10 cellular contexts compared by ENCODE assay signal in the genomic region with DNA sequence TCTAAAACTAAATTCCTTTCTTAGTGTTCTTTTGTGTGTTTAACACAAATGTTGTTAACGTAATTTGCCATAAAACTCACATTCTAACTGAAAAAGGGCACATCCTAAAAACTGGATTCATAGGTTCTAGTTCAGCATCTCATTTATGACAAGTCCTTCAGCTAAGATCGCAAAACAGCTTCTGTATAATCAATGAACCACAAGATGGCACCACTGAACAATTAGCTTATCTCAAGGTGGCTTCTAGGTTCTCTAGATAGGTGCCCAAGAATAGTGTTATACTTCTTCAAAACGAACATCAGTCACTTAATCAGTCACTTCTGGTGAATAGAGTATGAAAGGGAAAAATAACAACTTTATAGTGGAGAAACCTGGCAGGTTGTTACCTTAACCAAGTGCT. TPM values are rescaled to one million over a fixed set of nuclear protein-coding genes. Genes with fewer than 3 reads are reported as not detected.
DNase-seq lines count a peak whose midpoint lies in the region; ATAC-seq and TF ChIP-seq lines count a peak whose summit lies in the region.
"Had no signal": no experiment of that assay in that cellular context is flagged by ENCODE, and none has a peak within 500 bp of the region (broad histone marks: within the 10 kb centered on the region; RNA-seq: fewer than 3 reads in every experiment).

No MANE protein-coding gene starts in this region.

- H4K91ac ChIP-seq in mesenchymal stem cell (ENCODE audit: low read length): no peak overlapping the region

- DNase-seq in GM10248 (ENCODE audit: extremely low spot score) (no peak), WTC11 (ENCODE audit: low spot score) (no peak), mesenchymal stem cell (peak; percentile 18), ecto neural progenitor cell (ENCODE audit: low spot score) (no peak)
- DNase-seq: activated naive CD4-positive, alpha-beta T cell treated with anti-CD3 and anti-CD28 coated beads, Interleukin-2, amount 10 ng/mL, durations not matched to agents 7 days and 5 days; T-cell had no signal

- no peak overlapping the region for H2BK5ac ChIP-seq in mesenchymal stem cell (ENCODE audit: low read depth, low read length, poor library complexity, severe bottlenecking)

- no peak overlapping the region for H2AFZ ChIP-seq in mesenchymal stem cell (ENCODE audit: low read depth, low read length)

- POLR2A ChIA-PET in GM10248 (lab: Yijun Ruan, JAX): no interaction called here
- POLR2A ChIA-PET in WTC11 (lab: Charles Lee): no interaction called here

- H3K79me1 ChIP-seq in mesenchymal stem cell (replicated peaks; ENCODE audit: low read length, poor library complexity, severe bottlenecking): no peaks in the 10 kb centered on the region

- no peak overlapping the region for H3K4ac ChIP-seq in mesenchymal stem cell (ENCODE audit: low read depth in 1 of 2, low read length in 2 of 2)

- no peak overlapping the region for H3K23ac ChIP-seq in mesenchymal stem cell (ENCODE audit: low read length in 2 of 2)

- 75% methylated on average over 1 of the region's 3 CpGs for WGBS in mesenchymal stem cell

- no peak overlapping the region for H3K4me3 ChIP-seq in mesenchymal stem cell (ENCODE audit: insufficient read depth in 1 of 2, low read depth in 1 of 2, low read length in 2 of 2)

- no peaks in the 10 kb centered on the region for H3K4me1 Mint-ChIP-seq in WTC11
- H3K4me1 Mint-ChIP-seq: activated naive CD4-positive, alpha-beta T cell treated with anti-CD3 and anti-CD28 coated beads, Interleukin-2, amount 10 ng/mL, durations not matched to agents 7 days and 5 days; T-cell had no signal

- H3K27ac ChIP-seq in mesenchymal stem cell (ENCODE audit: low read length, poor library complexity, severe bottlenecking): no peak overlapping the region

- no peaks in the 10 kb centered on the region for H3K9me3 Mint-ChIP-seq in WTC11
- H3K9me3 Mint-ChIP-seq: activated naive CD4-positive, alpha-beta T cell treated with anti-CD3 and anti-CD28 coated beads, Interleukin-2, amount 10 ng/mL, durations not matched to agents 7 days and 5 days; T-cell had no signal

- no peak overlapping the region for H4K8ac ChIP-seq in mesenchymal stem cell (ENCODE audit: low read length)

- H3K36me3 Mint-ChIP-seq in WTC11: no peaks in the 10 kb centered on the region
- H3K36me3 Mint-ChIP-seq: activated naive CD4-positive, alpha-beta T cell treated with anti-CD3 and anti-CD28 coated beads, Interleukin-2, amount 10 ng/mL, durations not matched to agents 7 days and 5 days; T-cell had no signal

- H3K27me3 Mint-ChIP-seq in WTC11 (ENCODE audit: low read depth): no peaks in the 10 kb centered on the region; the same call in 1 of the 2 replicates
- H3K27me3 Mint-ChIP-seq: activated naive CD4-positive, alpha-beta T cell treated with anti-CD3 and anti-CD28 coated beads, Interleukin-2, amount 10 ng/mL, durations not matched to agents 7 days and 5 days had no signal

- H3K9ac ChIP-seq in mesenchymal stem cell (ENCODE audit: low read length): no peak overlapping the region

- TF ChIP-seq CTCF in GM10248 (IDR thresholded peaks at IDR 0.05; ENCODE audit: control extremely low read depth, extremely low read depth, low read depth, missing control alignments) (peak; percentile 20), WTC11 (IDR thresholded peaks at IDR 0.05) (no peak)

- H2BK120ac ChIP-seq in mesenchymal stem cell (ENCODE audit: low read depth, low read length): no peak overlapping the region

- CTCF ChIA-PET in GM10248 (lab: Yijun Ruan, JAX): interaction anchor here (1.0 kb wide), 1 partner anchor 9 kb away, joined by 3 read pairs; no protein-coding TSS in a partner anchor
- CTCF ChIA-PET in WTC11 (lab: Charles Lee): interaction anchor here (0.7 to 2.0 kb wide), 6 partner anchors 11 to 539 kb away, joined by 3 to 8 read pairs (median 4); no protein-coding TSS in a partner anchor

- peaks cover 0 to 13% of the 10 kb centered on the region in 2 experiments for H3K27me3 ChIP-seq in mesenchymal stem cell (ENCODE audit: control insufficient read depth in 1 of 2, insufficient read depth in 1 of 2, low read length in 2 of 2)

- H3K18ac ChIP-seq in mesenchymal stem cell (ENCODE audit: low read depth in 1 of 2, low read length in 2 of 2): no peak overlapping the region

- H2BK12ac ChIP-seq in mesenchymal stem cell (ENCODE audit: low read length in 2 of 2): no peak overlapping the region

- H3K27ac Mint-ChIP-seq in WTC11: no peak overlapping the region
- H3K27ac Mint-ChIP-seq: activated naive CD4-positive, alpha-beta T cell treated with anti-CD3 and anti-CD28 coated beads, Interleukin-2, amount 10 ng/mL, durations not matched to agents 7 days and 5 days; T-cell had no signal

- no peak overlapping the region for H3K14ac ChIP-seq in mesenchymal stem cell (ENCODE audit: low read length in 2 of 2)

- H3K4me2 ChIP-seq in mesenchymal stem cell (ENCODE audit: low read length, poor library complexity, severe bottlenecking): no peak overlapping the region

- peak; percentile 23; the same call in 1 of the 2 replicates for TF ChIP-seq RAD21 in Ishikawa (IDR thresholded peaks at IDR 0.05; ENCODE audit: low read depth)

- H3K4me1 ChIP-seq in mesenchymal stem cell (ENCODE audit: control insufficient read depth, insufficient read depth, low read depth, low read length): no peaks in the 10 kb centered on the region

- no peaks in the 10 kb centered on the region for H3K9me3 ChIP-seq in mesenchymal stem cell (ENCODE audit: control insufficient read depth, low read length)

- no peaks in the 10 kb centered on the region for H3K36me3 ChIP-seq in mesenchymal stem cell (ENCODE audit: control insufficient read depth in 1 of 2, insufficient read depth in 2 of 2, low read depth in 1 of 2, low read length in 2 of 2)

- no peak overlapping the region for H2BK15ac ChIP-seq in mesenchymal stem cell (ENCODE audit: low read depth, poor library complexity, severe bottlenecking)

- no peak overlapping the region for H3K4me3 Mint-ChIP-seq in WTC11
- H3K4me3 Mint-ChIP-seq: activated naive CD4-positive, alpha-beta T cell treated with anti-CD3 and anti-CD28 coated beads, Interleukin-2, amount 10 ng/mL, durations not matched to agents 7 days and 5 days; T-cell had no signal

- no peak overlapping the region for H2AK5ac ChIP-seq in mesenchymal stem cell (ENCODE audit: low read length, severe bottlenecking)

- peak; percentile 38; the same call in 1 of the 2 replicates for ATAC-seq in WTC11
- ATAC-seq in GM21515 (IDR thresholded peaks at IDR 0.05; ENCODE audit: unreplicated experiment): no peak
- ATAC-seq in HG03045 (IDR thresholded peaks at IDR 0.05; ENCODE audit: unreplicated experiment): no peak
- ATAC-seq in GM18520 (IDR thresholded peaks at IDR 0.05; ENCODE audit: unreplicated experiment): no peak
- ATAC-seq: T-cell had no signal

- TF ChIP-seq EP300 in Ishikawa (IDR thresholded peaks at IDR 0.05; ENCODE audit: borderline replicate concordance): no peak

TF ChIP-seq in Ishikawa, 13 proteins besides CTCF, POLR2A, EP300 and RAD21 (continues in another document):
- TF ChIP-seq EGR1 (IDR thresholded peaks at IDR 0.05) (no peak), YY1 (IDR thresholded peaks at IDR 0.05; ENCODE audit: low read depth) (no peak), TAF1 (IDR thresholded peaks at IDR 0.05; ENCODE audit: low read depth) (no peak), ZBTB7A (IDR thresholded peaks at IDR 0.05; ENCODE audit: low read depth) (no peak), USF1 (IDR thresholded peaks at IDR 0.05) (no peak)
- TF ChIP-seq, protein P1, sequence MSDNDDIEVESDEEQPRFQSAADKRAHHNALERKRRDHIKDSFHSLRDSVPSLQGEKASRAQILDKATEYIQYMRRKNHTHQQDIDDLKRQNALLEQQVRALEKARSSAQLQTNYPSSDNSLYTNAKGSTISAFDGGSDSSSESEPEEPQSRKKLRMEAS (IDR thresholded peaks at IDR 0.05): no peak

TF ChIP-seq in WTC11, 78 proteins besides CTCF, POLR2A, EP300 and RAD21 (continues in another document):
- TF ChIP-seq IRF1 (CRISPR knock-in tag; IDR thresholded peaks at IDR 0.05) (no peak), ETV6 (CRISPR knock-in tag; IDR thresholded peaks at IDR 0.05) (no peak), CBFB (CRISPR knock-in tag; IDR thresholded peaks at IDR 0.05; ENCODE audit: low read depth) (no peak), ESRRA (CRISPR knock-in tag; IDR thresholded peaks at IDR 0.05; ENCODE audit: borderline replicate concordance) (no peak), JUN (CRISPR knock-in tag; IDR thresholded peaks at IDR 0.05) (no peak), GRHL2 (CRISPR knock-in tag; IDR thresholded peaks at IDR 0.05; ENCODE audit: insufficient replicate concordance, severe bottlenecking) (no peak), ELF4 (CRISPR knock-in tag; IDR thresholded peaks at IDR 0.05; ENCODE audit: low read depth) (no peak), HMGA2 (CRISPR knock-in tag; IDR thresholded peaks at IDR 0.05) (no peak), RORB (CRISPR knock-in tag; IDR thresholded peaks at IDR 0.05) (no peak)
- TF ChIP-seq, protein P2, sequence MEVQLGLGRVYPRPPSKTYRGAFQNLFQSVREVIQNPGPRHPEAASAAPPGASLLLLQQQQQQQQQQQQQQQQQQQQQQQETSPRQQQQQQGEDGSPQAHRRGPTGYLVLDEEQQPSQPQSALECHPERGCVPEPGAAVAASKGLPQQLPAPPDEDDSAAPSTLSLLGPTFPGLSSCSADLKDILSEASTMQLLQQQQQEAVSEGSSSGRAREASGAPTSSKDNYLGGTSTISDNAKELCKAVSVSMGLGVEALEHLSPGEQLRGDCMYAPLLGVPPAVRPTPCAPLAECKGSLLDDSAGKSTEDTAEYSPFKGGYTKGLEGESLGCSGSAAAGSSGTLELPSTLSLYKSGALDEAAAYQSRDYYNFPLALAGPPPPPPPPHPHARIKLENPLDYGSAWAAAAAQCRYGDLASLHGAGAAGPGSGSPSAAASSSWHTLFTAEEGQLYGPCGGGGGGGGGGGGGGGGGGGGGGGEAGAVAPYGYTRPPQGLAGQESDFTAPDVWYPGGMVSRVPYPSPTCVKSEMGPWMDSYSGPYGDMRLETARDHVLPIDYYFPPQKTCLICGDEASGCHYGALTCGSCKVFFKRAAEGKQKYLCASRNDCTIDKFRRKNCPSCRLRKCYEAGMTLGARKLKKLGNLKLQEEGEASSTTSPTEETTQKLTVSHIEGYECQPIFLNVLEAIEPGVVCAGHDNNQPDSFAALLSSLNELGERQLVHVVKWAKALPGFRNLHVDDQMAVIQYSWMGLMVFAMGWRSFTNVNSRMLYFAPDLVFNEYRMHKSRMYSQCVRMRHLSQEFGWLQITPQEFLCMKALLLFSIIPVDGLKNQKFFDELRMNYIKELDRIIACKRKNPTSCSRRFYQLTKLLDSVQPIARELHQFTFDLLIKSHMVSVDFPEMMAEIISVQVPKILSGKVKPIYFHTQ (CRISPR knock-in tag; IDR thresholded peaks at IDR 0.05): no peak

RNA-seq across cellular contexts. Expression of gene NRK, which starts 54.3 kb away (rescaled TPM):
- 3.1 to 5.7 TPM (median 4.9 TPM) in 3 replicates for total RNA-seq in WTC11 (2021)
- 10.1 TPM for polyA plus RNA-seq in mesenchymal stem cell (2013, experiment 1 of 2)
- polyA plus RNA-seq in mesenchymal stem cell (2013, experiment 2 of 2): 9.8 TPM
